8 cellular contexts compared by ENCODE assay signal in genomic region chr15:41512512-41513281, GRCh38. TPM values are rescaled to one million over a fixed set of nuclear protein-coding genes. Genes with fewer than 3 reads are reported as not detected.
DNase-seq lines count a peak whose midpoint lies in the region; ATAC-seq, FAIRE-seq and TF ChIP-seq lines count a peak whose summit lies in the region.

No MANE protein-coding gene starts in this region.

- no peaks in the 10 kb centered on the region for H3K9me2 ChIP-seq in PC-3 (replicated peaks; ENCODE audit: low read length)

- DNase-seq in AG09309 (ENCODE audit: low read depth) = no peak
- DNase-seq in activated naive CD4-positive, alpha-beta T cell treated with anti-CD3 and anti-CD28 coated beads, Interleukin-2, amount 50 U/mL, for 72 hours (ENCODE audit: low spot score in 2 of 2) = no peak
- DNase-seq in keratinocyte (ENCODE audit: low read depth, low spot score) = no peak
- DNase-seq in PC-3 = no peak

- peaks cover 2% of the 10 kb centered on the region for H4K20me1 ChIP-seq in keratinocyte (ENCODE audit: control insufficient read depth, extremely low read depth, insufficient read depth, low read length)
- no peaks in the 10 kb centered on the region for H4K20me1 ChIP-seq in PC-3 (ENCODE audit: low read length)

- peak overlapping the region; percentile 63 for H3K4me3 Mint-ChIP-seq in stimulated activated naive CD8-positive, alpha-beta T cell treated with anti-CD3 and anti-CD28 coated beads, Interleukin-15, Interleukin-2, amounts not matched to agents 100 ng/mL and 50 ng/mL, for 24 hours

- H2AFZ ChIP-seq in keratinocyte (ENCODE audit: control insufficient read depth, low read length) (no peak overlapping the region), PC-3 (ENCODE audit: low read length) (no peak overlapping the region)

- peaks cover 28% of the 10 kb centered on the region for H3K27me3 Mint-ChIP-seq in stimulated activated naive CD8-positive, alpha-beta T cell treated with anti-CD3 and anti-CD28 coated beads, Interleukin-15, Interleukin-2, amounts not matched to agents 100 ng/mL and 50 ng/mL, for 24 hours

- H3K9me1 ChIP-seq in keratinocyte (ENCODE audit: control insufficient read depth, extremely low read depth, insufficient read depth, low read length) = no peaks in the 10 kb centered on the region

- H3K4me1 Mint-ChIP-seq in stimulated activated naive CD8-positive, alpha-beta T cell treated with anti-CD3 and anti-CD28 coated beads, Interleukin-15, Interleukin-2, amounts not matched to agents 100 ng/mL and 50 ng/mL, for 24 hours (ENCODE audit: low read depth) = peaks cover 28% of the 10 kb centered on the region

- no peak overlapping the region for H3K9ac ChIP-seq in keratinocyte (ENCODE audit: control insufficient read depth, extremely low read depth, insufficient read depth, low read length)
- H3K9ac ChIP-seq in PC-3 (ENCODE audit: low read length) = no peak overlapping the region

- peaks cover under 1 to 8% of the 10 kb centered on the region in 2 donors for H3K36me3 Mint-ChIP-seq in activated naive CD4-positive, alpha-beta T cell treated with anti-CD3 and anti-CD28 coated beads, Interleukin-2, amount 50 U/mL, for 72 hours
- peaks cover 9% of the 10 kb centered on the region for H3K36me3 Mint-ChIP-seq in stimulated activated naive CD8-positive, alpha-beta T cell treated with anti-CD3 and anti-CD28 coated beads, Interleukin-15, Interleukin-2, amounts not matched to agents 100 ng/mL and 50 ng/mL, for 24 hours (ENCODE audit: low read depth)

- dilution Hi-C loops in keratinocyte (cut with MboI; ENCODE audit: extremely low pct_ligation_motif_present, low sequenced_read_pairs) = no loop called here

- H3K4me2 ChIP-seq in keratinocyte (ENCODE audit: control insufficient read depth, extremely low read depth, insufficient read depth, low read depth, low read length) (peak overlapping the region; percentile 54), PC-3 (ENCODE audit: low read length) (no peak overlapping the region)

- H3K36me3 ChIP-seq in keratinocyte (ENCODE audit: control insufficient read depth in 2 of 2, extremely low read depth in 1 of 2, insufficient read depth in 2 of 2, low read length in 2 of 2) (peaks cover under 1 to 7% of the 10 kb centered on the region in 2 experiments), PC-3 (ENCODE audit: low read depth, low read length) (no peaks in the 10 kb centered on the region)

- CTCF ChIA-PET in PC-3 (lab: Charles Lee) = no interaction called here

- TF ChIP-seq CTCF in AG09309 (IDR thresholded peaks at IDR 0.05; ENCODE audit: control insufficient read depth, insufficient read depth, low read depth, low read length, missing control alignments) (no peak), keratinocyte (optimal IDR thresholded peaks at IDR 0.05 in 1 of 3, IDR thresholded peaks at IDR 0.05 in 1 of 3, conservative IDR thresholded peaks at IDR 0.05 in 1 of 3; ENCODE audit: extremely low read depth in 1 of 3, insufficient read depth in 2 of 3, low read length in 3 of 3) (no peak), PC-3 (conservative IDR thresholded peaks at IDR 0.05; ENCODE audit: low read depth, low read length) (no peak)

- intact Hi-C loops in PC-3 (cut with micrococcal nuclease) = no loop called here

- no peaks in the 10 kb centered on the region for H3K9me3 Mint-ChIP-seq in activated naive CD4-positive, alpha-beta T cell treated with anti-CD3 and anti-CD28 coated beads, Interleukin-2, amount 50 U/mL, for 72 hours
- no peaks in the 10 kb centered on the region for H3K9me3 Mint-ChIP-seq in stimulated activated naive CD8-positive, alpha-beta T cell treated with anti-CD3 and anti-CD28 coated beads, Interleukin-15, Interleukin-2, amounts not matched to agents 100 ng/mL and 50 ng/mL, for 24 hours

- H3K79me2 ChIP-seq in keratinocyte (ENCODE audit: control insufficient read depth, insufficient read depth, low read length) (no peaks in the 10 kb centered on the region), PC-3 (ENCODE audit: low read length) (no peaks in the 10 kb centered on the region)

- H3K4me1 ChIP-seq in keratinocyte (ENCODE audit: control insufficient read depth, extremely low read depth, insufficient read depth, low read length) (peaks cover 15% of the 10 kb centered on the region), PC-3 (ENCODE audit: insufficient read depth, low read length) (peaks cover 10% of the 10 kb centered on the region)

- BruUV-seq in PC-3 (replicated peaks; lab: Mats Ljungman, UMichigan) = no TSS peak

- no peak for FAIRE-seq in keratinocyte (lab: Jason Lieb, UNC)

- H3K27me3 ChIP-seq in keratinocyte (ENCODE audit: control insufficient read depth, extremely low read depth, insufficient read depth, low read length) (peaks cover 43% of the 10 kb centered on the region), PC-3 (ENCODE audit: low read length) (no peaks in the 10 kb centered on the region)

- no peaks in the 10 kb centered on the region for H3F3A ChIP-seq in PC-3 (ENCODE audit: low read length, unreplicated experiment)

- no peaks in the 10 kb centered on the region for H3K9me3 ChIP-seq in keratinocyte (ENCODE audit: control insufficient read depth, low read depth, low read length)
- H3K9me3 ChIP-seq in PC-3 (ENCODE audit: low read length) = no peaks in the 10 kb centered on the region

- H3K27ac ChIP-seq in keratinocyte (ENCODE audit: control insufficient read depth, insufficient read depth, low read length) (no peak overlapping the region), PC-3 (ENCODE audit: low read length) (no peak overlapping the region)

- ATAC-seq in HG03432 (IDR thresholded peaks at IDR 0.05; ENCODE audit: unreplicated experiment) (peak; percentile 35), GM19328 (IDR thresholded peaks at IDR 0.05; ENCODE audit: unreplicated experiment) (no peak), PC-3 (no peak), GM18517 (IDR thresholded peaks at IDR 0.05; ENCODE audit: unreplicated experiment) (no peak)
- ATAC-seq in activated naive CD4-positive, alpha-beta T cell treated with anti-CD3 and anti-CD28 coated beads, Interleukin-2, amount 50 U/mL, for 72 hours = peak; percentile 42 to 61

- POLR2A ChIA-PET in PC-3 (lab: Charles Lee; ENCODE audit: unreplicated experiment) = no interaction called here

- peak overlapping the region; percentile 15 for H3K4me3 ChIP-seq in AG09309 (ENCODE audit: control insufficient read depth, low read depth, low read length)
- peak overlapping the region in 2 of 3 experiments; percentile 25 to 54 for H3K4me3 ChIP-seq in keratinocyte (ENCODE audit: control insufficient read depth in 2 of 3, extremely low read depth in 1 of 3, insufficient read depth in 2 of 3, low read depth in 1 of 3, low read length in 3 of 3)
- H3K4me3 ChIP-seq in PC-3 (ENCODE audit: low read length) = no peak overlapping the region

- no peak overlapping the region for H3K27ac Mint-ChIP-seq in activated naive CD4-positive, alpha-beta T cell treated with anti-CD3 and anti-CD28 coated beads, Interleukin-2, amount 50 U/mL, for 72 hours
- H3K27ac Mint-ChIP-seq in stimulated activated naive CD8-positive, alpha-beta T cell treated with anti-CD3 and anti-CD28 coated beads, Interleukin-15, Interleukin-2, amounts not matched to agents 100 ng/mL and 50 ng/mL, for 24 hours = no peak overlapping the region

RNA-seq across cellular contexts. Expression of gene LTK, which starts 0.9 kb away (rescaled TPM):
- total RNA-seq in activated naive CD4-positive, alpha-beta T cell treated with anti-CD3 and anti-CD28 coated beads, Interleukin-2, amount 50 U/mL, for 72 hours = under 1 TPM; 0.20 to 0.51 TPM
- polyA plus RNA-seq in keratinocyte = not detected in 3 replicates
- not detected for polyA plus RNA-seq in keratinocyte (2011; ENCODE audit: low read depth)
- not detected in 2 replicates for polyA plus RNA-seq in keratinocyte (2011; cell fraction: cytosol; rRNA removed)
- not detected in 2 replicates for polyA plus RNA-seq in keratinocyte (2011; cell fraction: nucleus; rRNA removed)
- not detected in 2 replicates for polyA plus RNA-seq in keratinocyte (2012; ENCODE audit: low replicate concordance)
- not detected in 3 replicates for polyA minus RNA-seq in keratinocyte
- polyA minus RNA-seq in keratinocyte (2011; cell fraction: cytosol; rRNA and poly(A)+ RNA removed) = not detected
- not detected in 2 replicates for polyA minus RNA-seq in keratinocyte (2011; cell fraction: nucleus; rRNA and poly(A)+ RNA removed)
- 0.07 and 0.29 TPM in 2 replicates for total RNA-seq in PC-3 (2014; rRNA removed)

RNA-seq across cellular contexts. Expression of gene ITPKA, which starts 19.0 kb away (rescaled TPM):
- 1 to 10 TPM; 1.2 to 7.1 TPM for total RNA-seq in activated naive CD4-positive, alpha-beta T cell treated with anti-CD3 and anti-CD28 coated beads, Interleukin-2, amount 50 U/mL, for 72 hours
- polyA plus RNA-seq in keratinocyte = 0.12 to 0.14 TPM in 2 of 3 replicates, not detected in the other
- not detected for polyA plus RNA-seq in keratinocyte (2011; ENCODE audit: low read depth)
- 0.22 TPM in 1 of 2 replicates, not detected in the other for polyA plus RNA-seq in keratinocyte (2011; cell fraction: cytosol; rRNA removed)
- 0.15 TPM in 1 of 2 replicates, not detected in the other for polyA plus RNA-seq in keratinocyte (2011; cell fraction: nucleus; rRNA removed)
- polyA plus RNA-seq in keratinocyte (2012; ENCODE audit: low replicate concordance) = 0.11 TPM in 1 of 2 replicates, not detected in the other
- polyA minus RNA-seq in keratinocyte = not detected in 3 replicates
- polyA minus RNA-seq in keratinocyte (2011; cell fraction: cytosol; rRNA and poly(A)+ RNA removed) = 3.3 TPM
- polyA minus RNA-seq in keratinocyte (2011; cell fraction: nucleus; rRNA and poly(A)+ RNA removed) = not detected in 2 replicates
- 7.8 and 16.8 TPM in 2 replicates for total RNA-seq in PC-3 (2014; rRNA removed)

RNA-seq across cellular contexts. Expression of gene RPAP1, which starts 31.4 kb away (rescaled TPM):
- 10 to 100 TPM; 47.8 to 66.3 TPM for total RNA-seq in activated naive CD4-positive, alpha-beta T cell treated with anti-CD3 and anti-CD28 coated beads, Interleukin-2, amount 50 U/mL, for 72 hours
- 5.9 to 12.6 TPM (median 11.6 TPM) in 3 replicates for polyA plus RNA-seq in keratinocyte
- polyA plus RNA-seq in keratinocyte (2011; ENCODE audit: low read depth) = 11.2 TPM
- 8.7 and 11.7 TPM in 2 replicates for polyA plus RNA-seq in keratinocyte (2011; cell fraction: cytosol; rRNA removed)
- 32.2 and 36.3 TPM in 2 replicates for polyA plus RNA-seq in keratinocyte (2011; cell fraction: nucleus; rRNA removed)
- 14.6 and 22.9 TPM in 2 replicates for polyA plus RNA-seq in keratinocyte (2012; ENCODE audit: low replicate concordance)
- 9.3 to 50.7 TPM (median 16.2 TPM) in 3 replicates for polyA minus RNA-seq in keratinocyte
- polyA minus RNA-seq in keratinocyte (2011; cell fraction: cytosol; rRNA and poly(A)+ RNA removed) = 15.2 TPM
- 20.3 and 28.6 TPM in 2 replicates for polyA minus RNA-seq in keratinocyte (2011; cell fraction: nucleus; rRNA and poly(A)+ RNA removed)
- total RNA-seq in PC-3 (2014; rRNA removed) = 28.4 and 51.1 TPM in 2 replicates

RNA-seq across cellular contexts. Expression of gene TYRO3, which starts 46.3 kb away (rescaled TPM):
- total RNA-seq in activated naive CD4-positive, alpha-beta T cell treated with anti-CD3 and anti-CD28 coated beads, Interleukin-2, amount 50 U/mL, for 72 hours = 1 to 10 TPM; 1.7 to 2.9 TPM
- polyA plus RNA-seq in keratinocyte = 7.1 to 13.5 TPM (median 9.0 TPM) in 3 replicates
- 23.1 TPM for polyA plus RNA-seq in keratinocyte (2011; ENCODE audit: low read depth)
- polyA plus RNA-seq in keratinocyte (2011; cell fraction: cytosol; rRNA removed) = 6.4 and 6.5 TPM in 2 replicates
- 14.5 and 15.6 TPM in 2 replicates for polyA plus RNA-seq in keratinocyte (2011; cell fraction: nucleus; rRNA removed)
- 8.9 and 24.2 TPM in 2 replicates for polyA plus RNA-seq in keratinocyte (2012; ENCODE audit: low replicate concordance)
- polyA minus RNA-seq in keratinocyte = 19.6 to 47.6 TPM (median 20.1 TPM) in 3 replicates
- 26.7 TPM for polyA minus RNA-seq in keratinocyte (2011; cell fraction: cytosol; rRNA and poly(A)+ RNA removed)
- 12.1 and 15.8 TPM in 2 replicates for polyA minus RNA-seq in keratinocyte (2011; cell fraction: nucleus; rRNA and poly(A)+ RNA removed)
- total RNA-seq in PC-3 (2014; rRNA removed) = 20.0 and 23.5 TPM in 2 replicates

Comparison
In these comparisons a context has a peak if more than half of its experiments do, and no peak if none do; other contexts are left out.
1. ATAC-seq: peak in HG03432 (single experiment) and activated naive CD4-positive, alpha-beta T cell treated with anti-CD3 and anti-CD28 coated beads, Interleukin-2, amount 50 U/mL, for 72 hours (2 of 2); none in GM19328 (single experiment), PC-3 (single experiment) and GM18517 (single experiment).